ENCODE assay signal across 29 cellular contexts in genomic region chr3:186852994-186853393, GRCh38. TPM values are rescaled to one million over a fixed set of nuclear protein-coding genes. Genes with fewer than 3 reads are reported as not detected.
"Had no signal": no experiment of that assay in that cellular context is flagged by ENCODE, and none has a peak within 500 bp of the region (broad histone marks: within the 10 kb centered on the region; RNA-seq: fewer than 3 reads in every experiment).

No MANE protein-coding gene starts in this region.

- H3K27ac ChIP-seq: left ventricle myocardium inferior, ovary, right atrium auricular region, right lobe of liver, stomach, suprapubic skin, thoracic aorta, tibial artery, upper lobe of right lung had no signal

- H3K27me3 Mint-ChIP-seq: naive B cell; stimulated activated naive B cell treated with anti-CD40 and anti-IgM and Interleukin-4, amounts not matched to agents 10 μg/mL and 1 μg/mL and 100 μg/mL, for 72 hours had no signal

- H3K9me3 ChIP-seq: ovary, right lobe of liver, suprapubic skin, thoracic aorta, tibial artery, upper lobe of right lung had no signal

- H3K27ac Mint-ChIP-seq: mesothelial cell of epicardium; natural killer cell; progenitor cell of endocrine pancreas; stimulated activated naive B cell treated with anti-CD40 and anti-IgM and Interleukin-4, amounts not matched to agents 10 μg/mL and 1 μg/mL and 100 μg/mL, for 72 hours had no signal

- H3K4me3 ChIP-seq: left ventricle myocardium inferior, lung, ovary, right atrium auricular region, right lobe of liver, smooth muscle cell, stomach, suprapubic skin, thoracic aorta, tibial artery, upper lobe of right lung had no signal

- H3K4me1 ChIP-seq: left ventricle myocardium inferior, right atrium auricular region, stomach, suprapubic skin, tibial artery, upper lobe of right lung had no signal

- ATAC-seq: right lobe of liver; stimulated activated naive B cell treated with anti-CD40 and anti-IgM and Interleukin-4, amounts not matched to agents 10 μg/mL and 1 μg/mL and 100 μg/mL, for 72 hours; stimulated activated naive CD8-positive, alpha-beta T cell treated with anti-CD3 and anti-CD28 coated beads, Interleukin-15, Interleukin-2, amounts not matched to agents 100 U/mL and 50 U/mL, for 24 hours; upper lobe of right lung had no signal

- DNase-seq: hypothalamus; immature natural killer cell; left ventricle myocardium inferior; mesendoderm; naive B cell; natural killer cell; ovary; right lobe of liver; stimulated activated CD4-positive, alpha-beta T cell treated with anti-CD3 and anti-CD28 coated beads, Interleukin-1b, Interleukin-23, amount 100 ng/mL, for 48 hours; stimulated activated CD4-positive, alpha-beta T cell treated with anti-CD3 and anti-CD28 coated beads, Interleukin-2, amount 100 ng/mL, for 48 hours; stimulated activated CD4-positive, alpha-beta T cell treated with anti-CD3 and anti-CD28 coated beads, Interleukin-4, amount 100 ng/mL, for 4 hours; stimulated activated CD8-positive, alpha-beta memory T cell treated with anti-CD3 and anti-CD28 coated beads, Interleukin-4, amount 100 ng/mL, for 48 hours; stimulated activated naive B cell treated with anti-CD40 and anti-IgM and Interleukin-4, amounts not matched to agents 10 μg/mL and 1 μg/mL and 100 μg/mL, for 72 hours; stimulated activated naive CD8-positive, alpha-beta T cell treated with anti-CD3 and anti-CD28 coated beads, Interleukin-15, Interleukin-2, amounts not matched to agents 100 U/mL and 50 U/mL, for 24 hours; stomach; tibial artery; trophoblast cell; upper lobe of right lung had no signal

- H3K4me3 Mint-ChIP-seq: immature natural killer cell; mesothelial cell of epicardium; naive B cell; natural killer cell; stimulated activated naive B cell treated with anti-CD40 and anti-IgM and Interleukin-4, amounts not matched to agents 10 μg/mL and 1 μg/mL and 100 μg/mL, for 72 hours had no signal

- H3K27me3 ChIP-seq: ovary, right atrium auricular region, right lobe of liver, stomach, suprapubic skin, tibial artery, upper lobe of right lung had no signal

- H3K4me1 Mint-ChIP-seq: mesothelial cell of epicardium had no signal

- H3K36me3 Mint-ChIP-seq: mesothelial cell of epicardium; natural killer cell; stimulated activated naive B cell treated with anti-CD40 and anti-IgM and Interleukin-4, amounts not matched to agents 10 μg/mL and 1 μg/mL and 100 μg/mL, for 72 hours had no signal

- H3K9me3 Mint-ChIP-seq: immature natural killer cell, mesothelial cell of epicardium, natural killer cell had no signal

- H3K36me3 ChIP-seq: left ventricle myocardium inferior, ovary, right atrium auricular region, right lobe of liver, stomach, suprapubic skin, thoracic aorta, tibial artery, upper lobe of right lung had no signal

RNA-seq across cellular contexts. Expression of gene ADIPOQ, which starts 10.5 kb away (rescaled TPM):
- total RNA-seq: kidney epithelial cell, mesothelial cell of epicardium, natural killer cell, progenitor cell of endocrine pancreas, pulmonary artery endothelial cell, renal cortical epithelial cell, right lobe of liver, smooth muscle cell, upper lobe of right lung had no signal
- polyA plus RNA-seq: immature natural killer cell, neural cell, smooth muscle cell had no signal
